In genomic region chr3:125984951-125985350, GRCh38 we compare ENCODE assay signal across 9 cellular contexts. TPM values are rescaled to one million over a fixed set of nuclear protein-coding genes. Genes with fewer than 3 reads are reported as not detected.
"Had no signal": no experiment of that assay in that cellular context is flagged by ENCODE, and none has a peak within 500 bp of the region (broad histone marks: within the 10 kb centered on the region; RNA-seq: fewer than 3 reads in every experiment).

No MANE protein-coding gene starts in this region.

RNA-seq across cellular contexts. Expression of gene ROPN1B, which starts 16.0 kb away (rescaled TPM):
- total RNA-seq: activated CD4-positive, alpha-beta memory T cell treated with anti-CD3 and anti-CD28 coated beads, Interleukin-2, amount 10 ng/mL, durations not matched to agents 7 days and 5 days; activated CD4-positive, alpha-beta T cell treated with anti-CD3 and anti-CD28 coated beads, Interleukin-2, amount 10 ng/mL, durations not matched to agents 24 days and 14 days; activated naive CD8-positive, alpha-beta T cell treated with anti-CD3 and anti-CD28 coated beads for 36 hours; cardiac muscle cell; epithelial cell of proximal tubule; osteoblast; posterior vena cava; renal cortical epithelial cell; thoracic aorta had no signal
- polyA plus RNA-seq: cardiac muscle cell had no signal
